In genomic region chr5:60295423-60295822, GRCh38 we compare ENCODE assay signal across 8 cellular contexts.
A peak's percentile ranks its signal among the peaks of the same experiment; 100 is the strongest.
DNase-seq lines count a peak whose midpoint lies in the region; ATAC-seq and TF ChIP-seq lines count a peak whose summit lies in the region.

No MANE protein-coding gene starts in this region.

- H3K56ac ChIP-seq in H9 (ENCODE audit: insufficient read length, low read depth, low read length) = no peak overlapping the region

- no peaks in the 10 kb centered on the region for H3K4me1 Mint-ChIP-seq in Calu3 (ENCODE audit: low read depth, unreplicated experiment)
- H3K4me1 Mint-ChIP-seq in H9 = no peaks in the 10 kb centered on the region

- H3K4me2 ChIP-seq in H9 (ENCODE audit: insufficient read depth, insufficient read length, low read length) = no peak overlapping the region

- WGBS in H9 (ENCODE audit: extremely low coverage, insufficient read length, low lambda C conversion rate) = no CpG with 5 or more reads among the region's 2 CpGs
- 4 to 6% (median 5%) methylated on average over 2 of the region's 2 CpGs for WGBS in psoas muscle, 3 donors

- no peak overlapping the region for H2BK5ac ChIP-seq in H9 (ENCODE audit: insufficient read length, low read length)

- no peak overlapping the region for H2BK15ac ChIP-seq in H9 (ENCODE audit: low read depth, low read length)

- no peak overlapping the region for H4K91ac ChIP-seq in H9 (ENCODE audit: insufficient read length, low read depth, low read length)

- H3K4me3 ChIP-seq in psoas muscle = no peak overlapping the region

- no peaks in the 10 kb centered on the region for H3K27me3 ChIP-seq in H9 (ENCODE audit: insufficient read depth, low read length)
- no peaks in the 10 kb centered on the region for H3K27me3 ChIP-seq in psoas muscle (ENCODE audit: insufficient read depth in 3 of 3, low read length in 2 of 3)

- peak; percentile 90 for ATAC-seq in SK-N-SH treated with all-trans-retinoic acid at 6 μM for 48 hours
- no peak for ATAC-seq in psoas muscle
- no peak for ATAC-seq in HG03354 (IDR thresholded peaks at IDR 0.05; ENCODE audit: poor library complexity, severe bottlenecking, unreplicated experiment)

- H3K36me3 ChIP-seq in psoas muscle (ENCODE audit: insufficient read depth in 1 of 2, low read depth in 1 of 2) = no peaks in the 10 kb centered on the region

- no peak overlapping the region for H2BK120ac ChIP-seq in H9 (ENCODE audit: low read depth, low read length, poor library complexity, severe bottlenecking)

- BruUV-seq in Calu3 (replicated peaks; lab: Mats Ljungman, UMichigan) = no TSS peak

- H4K8ac ChIP-seq in H9 (replicated peaks; ENCODE audit: insufficient read length, low read depth, low read length) = no peak overlapping the region

- H3K18ac ChIP-seq in H9 (ENCODE audit: insufficient read length, low read depth, low read length) = no peak overlapping the region

- H3K4ac ChIP-seq in H9 (ENCODE audit: low read depth, low read length) = no peak overlapping the region

- DNase-seq in Calu3 (peak; percentile 34), H9 (peak; percentile 53), iris pigment epithelial cell (ENCODE audit: low read depth) (peak; percentile 47), posterior vena cava (ENCODE audit: low spot score) (no peak), psoas muscle (no peak), NCI-H774 (lab: John Stamatoyannopoulos, UW) (no peak)

- no peak overlapping the region for H2AFZ ChIP-seq in H9 (ENCODE audit: low read length)

- H3K79me1 ChIP-seq in H9 (ENCODE audit: insufficient read depth, low read depth, low read length, poor library complexity, severe bottlenecking) = no peaks in the 10 kb centered on the region

- H4K5ac ChIP-seq in H9 (ENCODE audit: insufficient read length, low read depth, low read length) = no peak overlapping the region

- TF ChIP-seq CTCF in Calu3 (IDR thresholded peaks at IDR 0.05; ENCODE audit: unreplicated experiment) (peak; percentile 49), H9 (conservative IDR thresholded peaks at IDR 0.05) (peak; percentile 77), psoas muscle (IDR thresholded peaks at IDR 0.05) (no peak)

- H4K20me1 ChIP-seq in H9 (ENCODE audit: control insufficient read depth, insufficient read depth, insufficient read length) = no peaks in the 10 kb centered on the region

- H3K4me1 ChIP-seq in H9 (ENCODE audit: insufficient read depth, low read length) (no peaks in the 10 kb centered on the region), psoas muscle (no peaks in the 10 kb centered on the region)

- H3K4me3 Mint-ChIP-seq in Calu3 (ENCODE audit: low read depth, unreplicated experiment) (no peak overlapping the region), H9 (no peak overlapping the region)

- intact Hi-C loops in Calu3 (cut with micrococcal nuclease; ENCODE audit: unreplicated experiment) = loop anchor here (1.0 to 5.0 kb wide), 3 partner anchors 87 to 352 kb away; no protein-coding TSS in a partner anchor
- intact Hi-C loops in posterior vena cava (cut with DNase I) = no loop called here
- intact Hi-C loops in psoas muscle (cut with DNase I) = no loop called here

- H2BK12ac ChIP-seq in H9 (ENCODE audit: insufficient read length, low read depth, low read length) = no peak overlapping the region

- H3T11ph ChIP-seq in H9 (ENCODE audit: low read length) = no peak overlapping the region

- H3K23me2 ChIP-seq in H9 (ENCODE audit: insufficient read length, low read depth, low read length, poor library complexity, severe bottlenecking) = no peaks in the 10 kb centered on the region

- CTCF ChIA-PET in Calu3 (lab: Charles Lee) = no interaction called here

- H3K9me3 ChIP-seq in H9 (ENCODE audit: control insufficient read depth, low read depth, low read length) (no peaks in the 10 kb centered on the region), psoas muscle (no peaks in the 10 kb centered on the region)

- no peak overlapping the region for H3K14ac ChIP-seq in H9 (ENCODE audit: insufficient read depth, low read length)

- no peak overlapping the region for H2BK20ac ChIP-seq in H9 (ENCODE audit: low read depth, low read length, poor library complexity, severe bottlenecking)

- H3K27ac ChIP-seq in H9 (ENCODE audit: insufficient read length, low read depth, low read length) (no peak overlapping the region), psoas muscle (no peak overlapping the region)

- no peaks in the 10 kb centered on the region for H3K79me2 ChIP-seq in H9 (ENCODE audit: insufficient read depth, low read length)

- H3K36me3 Mint-ChIP-seq in Calu3 (ENCODE audit: insufficient read depth, unreplicated experiment) = no peaks in the 10 kb centered on the region
- H3K36me3 Mint-ChIP-seq in H9 (ENCODE audit: insufficient read depth in 1 of 3, low read depth in 3 of 3) = no peaks in the 10 kb centered on the region; a peak in 1 of 7 replicates

- no peak overlapping the region for H3K27ac Mint-ChIP-seq in Calu3 (ENCODE audit: unreplicated experiment)
- no peak overlapping the region for H3K27ac Mint-ChIP-seq in H9

- no peak overlapping the region for H3K23ac ChIP-seq in H9 (ENCODE audit: insufficient read length, low read depth, low read length)

- no peak overlapping the region for H2AK5ac ChIP-seq in H9 (ENCODE audit: insufficient read length, low read length)

- H3K9ac ChIP-seq in H9 (ENCODE audit: extremely low read depth, insufficient read length, low read length) = no peak overlapping the region

- H3K9me3 Mint-ChIP-seq in Calu3 (ENCODE audit: low read depth, unreplicated experiment) (no peaks in the 10 kb centered on the region), H9 (peaks cover 1 to 3% of the 10 kb centered on the region in 2 experiments; a peak in 2 of 5 replicates)

- H3K27me3 Mint-ChIP-seq in Calu3 (ENCODE audit: unreplicated experiment) (peaks cover 8% of the 10 kb centered on the region), H9 (ENCODE audit: low read depth) (no peaks in the 10 kb centered on the region)

TF ChIP-seq in SK-N-SH treated with all-trans-retinoic acid at 6 μM for 48 hours, 23 proteins besides CTCF, POLR2A, EP300 and RAD21:
- TF ChIP-seq BACH2 (CRISPR knock-in tag; IDR thresholded peaks at IDR 0.05; ENCODE audit: borderline replicate concordance) (no peak), RARB (CRISPR knock-in tag; IDR thresholded peaks at IDR 0.05) (no peak), ZNF70 (CRISPR knock-in tag; IDR thresholded peaks at IDR 0.05) (no peak), TOX (CRISPR knock-in tag; IDR thresholded peaks at IDR 0.05; ENCODE audit: borderline replicate concordance) (no peak), CREB5 (CRISPR knock-in tag; IDR thresholded peaks at IDR 0.05; ENCODE audit: low read depth) (no peak), PATZ1 (CRISPR knock-in tag; IDR thresholded peaks at IDR 0.05; ENCODE audit: borderline replicate concordance) (no peak), ZFP30 (CRISPR knock-in tag; IDR thresholded peaks at IDR 0.05) (no peak), CSRNP3 (CRISPR knock-in tag; IDR thresholded peaks at IDR 0.05) (no peak), CSDC2 (CRISPR knock-in tag; IDR thresholded peaks at IDR 0.05) (no peak), ZNF565 (CRISPR knock-in tag; conservative IDR thresholded peaks at IDR 0.05; ENCODE audit: low read depth) (no peak), ZC3H10 (CRISPR knock-in tag; IDR thresholded peaks at IDR 0.05) (no peak), TCF4 (CRISPR knock-in tag; IDR thresholded peaks at IDR 0.05; ENCODE audit: borderline replicate concordance) (no peak), ARNTL (CRISPR knock-in tag; IDR thresholded peaks at IDR 0.05; ENCODE audit: borderline replicate concordance, low read depth) (no peak), PPARA (CRISPR knock-in tag; IDR thresholded peaks at IDR 0.05; ENCODE audit: borderline replicate concordance) (no peak)

Comparison
In these comparisons a context has a peak if more than half of its experiments do, and no peak if none do; other contexts are left out.
1. DNase-seq: peak in Calu3 (single experiment), H9 (single experiment) and iris pigment epithelial cell (single experiment); none in posterior vena cava (single experiment), psoas muscle (0 of 2) and NCI-H774 (single experiment).